Comparison of ENCODE assay signal across 28 cellular contexts in the genomic region with DNA sequence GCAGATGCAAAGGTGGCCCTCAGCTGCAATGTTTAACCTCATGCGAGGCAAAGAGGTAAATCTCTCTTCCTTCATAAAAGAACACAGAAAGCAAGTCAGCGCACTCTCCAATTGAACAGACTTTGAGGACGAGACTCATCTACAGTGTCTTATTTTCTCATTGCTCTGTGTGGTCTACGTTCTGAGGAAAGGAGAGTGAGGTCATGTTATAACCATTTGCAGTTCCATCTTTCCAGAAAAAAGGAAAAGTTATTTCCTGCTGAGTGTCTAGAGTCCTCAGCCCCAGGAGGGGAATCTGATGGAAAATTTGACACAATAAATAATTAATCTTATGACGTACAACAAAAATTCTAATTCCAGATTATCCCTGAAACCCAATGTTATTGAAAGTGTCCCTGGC. TPM values are rescaled to one million over a fixed set of nuclear protein-coding genes. Genes with fewer than 3 reads are reported as not detected.
DNase-seq lines count a peak whose midpoint lies in the region; FAIRE-seq and TF ChIP-seq lines count a peak whose summit lies in the region.
"Had no signal": no experiment of that assay in that cellular context is flagged by ENCODE, and none has a peak within 500 bp of the region (broad histone marks: within the 10 kb centered on the region; RNA-seq: fewer than 3 reads in every experiment).

No MANE protein-coding gene starts in this region.

- no peak overlapping the region for H3K9ac ChIP-seq in mammary epithelial cell (ENCODE audit: insufficient read depth, low read length)
- H3K9ac ChIP-seq: SK-N-SH had no signal

- no peak for FAIRE-seq in HTR-8/SVneo (lab: Jason Lieb, UNC)
- FAIRE-seq: G401.6 had no signal

- H3K4me1 Mint-ChIP-seq in Calu3 (ENCODE audit: low read depth, unreplicated experiment) = peaks cover 46% of the 10 kb centered on the region
- no peaks in the 10 kb centered on the region for H3K4me1 Mint-ChIP-seq in T-helper 2 cell treated with Interferon-gamma antibody and Interleukin-4, amounts not matched to agents 5 μg/mL and 100 μg/mL, for 36 hours (ENCODE audit: low read depth)
- H3K4me1 Mint-ChIP-seq: activated CD4-positive, alpha-beta T cell treated with anti-CD3 and anti-CD28 coated beads for 36 hours; activated naive CD8-positive, alpha-beta T cell treated with anti-CD3 and anti-CD28 coated beads for 36 hours had no signal

- 78% methylated on average over 5 of the region's 5 CpGs for WGBS in mammary epithelial cell (ENCODE audit: low coverage, missing lambda C conversion rate)

- intact Hi-C loops in Calu3 (cut with micrococcal nuclease; ENCODE audit: unreplicated experiment) (no loop called here), mammary epithelial cell (cut with micrococcal nuclease) (loop anchor here (2.0 kb wide), 1 partner anchor 20 kb away; no protein-coding TSS in a partner anchor)

- H3K36me3 Mint-ChIP-seq in Calu3 (ENCODE audit: insufficient read depth, unreplicated experiment) = peaks cover 34% of the 10 kb centered on the region
- H3K36me3 Mint-ChIP-seq in T-helper 2 cell treated with Interferon-gamma antibody and Interleukin-4, amounts not matched to agents 5 μg/mL and 100 μg/mL, for 36 hours (ENCODE audit: low read depth) = no peaks in the 10 kb centered on the region
- H3K36me3 Mint-ChIP-seq: activated naive CD8-positive, alpha-beta T cell treated with anti-CD3 and anti-CD28 coated beads for 36 hours had no signal

- peaks cover 59% of the 10 kb centered on the region for H3K4me1 ChIP-seq in mammary epithelial cell (ENCODE audit: insufficient read depth, low read length)
- no peaks in the 10 kb centered on the region for H3K4me1 ChIP-seq in right atrium auricular region
- H3K4me1 ChIP-seq: BE2C had no signal

- CTCF ChIA-PET in Calu3 (lab: Charles Lee) (no interaction called here), mammary epithelial cell (lab: Charles Lee; ENCODE audit: low non-redundant PET) (no interaction called here)

- H3K9me3 Mint-ChIP-seq in Calu3 (ENCODE audit: low read depth, unreplicated experiment) = peaks cover 2% of the 10 kb centered on the region
- no peaks in the 10 kb centered on the region for H3K9me3 Mint-ChIP-seq in T-helper 2 cell treated with Interferon-gamma antibody and Interleukin-4, amounts not matched to agents 5 μg/mL and 100 μg/mL, for 36 hours
- H3K9me3 Mint-ChIP-seq: activated naive CD8-positive, alpha-beta T cell treated with anti-CD3 and anti-CD28 coated beads for 36 hours; T-helper 1 cell treated with Interleukin-12 subunit alpha and Interleukin-12 subunit beta and Interleukin-4 antibody, amounts not matched to agents 30 μg/mL and 1 μg/mL, for 36 hours had no signal

- H3K27me3 Mint-ChIP-seq in Calu3 (ENCODE audit: unreplicated experiment) = no peaks in the 10 kb centered on the region
- no peaks in the 10 kb centered on the region for H3K27me3 Mint-ChIP-seq in T-helper 2 cell treated with Interferon-gamma antibody and Interleukin-4, amounts not matched to agents 5 μg/mL and 100 μg/mL, for 36 hours (ENCODE audit: low read depth)
- H3K27me3 Mint-ChIP-seq: activated naive CD8-positive, alpha-beta T cell treated with anti-CD3 and anti-CD28 coated beads for 36 hours had no signal

- H3K27me3 ChIP-seq in mammary epithelial cell (ENCODE audit: insufficient read depth, low read length) (no peaks in the 10 kb centered on the region), right atrium auricular region (no peaks in the 10 kb centered on the region)
- H3K27me3 ChIP-seq: BE2C, MG63 had no signal

- H3K4me3 Mint-ChIP-seq in Calu3 (ENCODE audit: low read depth, unreplicated experiment) = no peak overlapping the region
- H3K4me3 Mint-ChIP-seq in T-helper 2 cell treated with Interferon-gamma antibody and Interleukin-4, amounts not matched to agents 5 μg/mL and 100 μg/mL, for 36 hours = no peak overlapping the region
- H3K4me3 Mint-ChIP-seq: activated CD4-positive, alpha-beta T cell treated with anti-CD3 and anti-CD28 coated beads for 36 hours; activated naive CD8-positive, alpha-beta T cell treated with anti-CD3 and anti-CD28 coated beads for 36 hours; T-helper 1 cell treated with Interleukin-12 subunit alpha and Interleukin-12 subunit beta and Interleukin-4 antibody, amounts not matched to agents 30 μg/mL and 1 μg/mL, for 36 hours had no signal

- peak overlapping the region; percentile 95 for H3K27ac Mint-ChIP-seq in Calu3 (ENCODE audit: unreplicated experiment)
- no peak overlapping the region for H3K27ac Mint-ChIP-seq in T-helper 2 cell treated with Interferon-gamma antibody and Interleukin-4, amounts not matched to agents 5 μg/mL and 100 μg/mL, for 36 hours
- H3K27ac Mint-ChIP-seq: activated CD4-positive, alpha-beta T cell treated with anti-CD3 and anti-CD28 coated beads for 36 hours; T-helper 1 cell treated with Interleukin-12 subunit alpha and Interleukin-12 subunit beta and Interleukin-4 antibody, amounts not matched to agents 30 μg/mL and 1 μg/mL, for 36 hours had no signal

- no peak overlapping the region for H2AFZ ChIP-seq in mammary epithelial cell (ENCODE audit: low read depth, low read length)

- BruUV-seq in Calu3 (replicated peaks; lab: Mats Ljungman, UMichigan) = no TSS peak
- TSS peak; percentile 52 for BruUV-seq in mammary epithelial cell (replicated peaks; lab: Mats Ljungman, UMichigan)

- TF ChIP-seq CTCF in Calu3 (IDR thresholded peaks at IDR 0.05; ENCODE audit: unreplicated experiment) (no peak), mammary epithelial cell (conservative IDR thresholded peaks at IDR 0.05 in 1 of 2, IDR thresholded peaks at IDR 0.05 in 1 of 2; ENCODE audit: extremely low read depth in 1 of 2, insufficient read depth in 1 of 2, low read depth in 1 of 2, low read length in 2 of 2) (no peak), right atrium auricular region (IDR thresholded peaks at IDR 0.05) (no peak), foreskin fibroblast (IDR thresholded peaks at IDR 0.05; ENCODE audit: low read depth, low read length) (no peak)

- no peaks in the 10 kb centered on the region for H3K79me2 ChIP-seq in mammary epithelial cell (ENCODE audit: insufficient read depth, low read length)

- H3K4me3 ChIP-seq in mammary epithelial cell (replicated peaks in 1 of 3; ENCODE audit: insufficient read depth in 1 of 3, low read depth in 2 of 3, low read length in 3 of 3) (no peak overlapping the region), right atrium auricular region (no peak overlapping the region), skin epidermis (no peak overlapping the region), foreskin fibroblast (ENCODE audit: low read depth in 1 of 2, low read length in 2 of 2) (no peak overlapping the region)
- H3K4me3 ChIP-seq: dorsolateral prefrontal cortex, MG63 had no signal

- in situ Hi-C loops in mammary epithelial cell (cut with MboI; ENCODE audit: low sequenced_read_pairs in 2 of 2) = no loop called here

- no peaks in the 10 kb centered on the region for H4K20me1 ChIP-seq in mammary epithelial cell (ENCODE audit: insufficient read depth, low read length)

- H3K9me3 ChIP-seq in mammary epithelial cell (replicated peaks; ENCODE audit: insufficient read depth, low read length) (no peaks in the 10 kb centered on the region), right atrium auricular region (no peaks in the 10 kb centered on the region)
- H3K9me3 ChIP-seq: BE2C, MG63, SK-N-SH had no signal

- no peak overlapping the region for H3K4me2 ChIP-seq in mammary epithelial cell (ENCODE audit: insufficient read depth, low read depth, low read length)
- H3K4me2 ChIP-seq: SK-N-SH had no signal

- dilution Hi-C loops in mammary epithelial cell (cut with HindIII; ENCODE audit: low sequenced_read_pairs) = no loop called here

- DNase-seq in Calu3 (no peak), mammary epithelial cell (no peak), right atrium auricular region (ENCODE audit: low spot score) (no peak), foreskin fibroblast (no peak), HTR-8/SVneo (ENCODE audit: insufficient read length, low spot score) (no peak)
- no peak for DNase-seq in T-helper 2 cell treated with Interferon-gamma antibody and Interleukin-4, amounts not matched to agents 5 μg/mL and 100 μg/mL, for 36 hours (ENCODE audit: low spot score)
- no peak for DNase-seq in stimulated activated CD4-positive, alpha-beta T cell treated with anti-CD3 and anti-CD28 coated beads, Interleukin-12 subunit alpha, Interleukin-12 subunit beta, amount 100 ng/mL, for 4 hours
- DNase-seq: ACHN; activated CD4-positive, alpha-beta T cell treated with anti-CD3 and anti-CD28 coated beads for 36 hours; activated effector memory CD4-positive, alpha-beta T cell treated with Interleukin-2 at 50 U/mL for 16 hours; activated naive CD8-positive, alpha-beta T cell treated with anti-CD3 and anti-CD28 coated beads for 36 hours; activated T-cell treated with anti-CD3 and anti-CD28 coated beads for 4 hours; BE2C; cerebellar nuclear complex; COR-L47; dorsolateral prefrontal cortex; head of caudate nucleus; KBM-7; NCI-H1105 treated with DMSO at 0.1 percent for 48 hours; NCI-H2029; NCI-H526 treated with DMSO at 0.1 percent for 48 hours; posterior cingulate gyrus; SK-N-SH; stimulated activated naive CD8-positive, alpha-beta T cell treated with anti-CD3 and anti-CD28 coated beads, Interleukin-15, Interleukin-2, amounts not matched to agents 100 U/mL and 50 U/mL, for 24 hours had no signal

- H3K27ac ChIP-seq in mammary epithelial cell (ENCODE audit: insufficient read depth, low read depth, low read length) = peak overlapping the region; percentile 62
- peak overlapping the region; percentile 49 to 57 for H3K27ac ChIP-seq in right atrium auricular region
- H3K27ac ChIP-seq in skin epidermis = peak overlapping the region in 19 of 21 experiments; percentile 6 to 85 (median 55)
- H3K27ac ChIP-seq: dorsolateral prefrontal cortex had no signal

- no peaks in the 10 kb centered on the region for H3K36me3 ChIP-seq in mammary epithelial cell (ENCODE audit: insufficient read depth, low read length)
- H3K36me3 ChIP-seq in right atrium auricular region = no peaks in the 10 kb centered on the region
- H3K36me3 ChIP-seq: BE2C, MG63 had no signal

RNA-seq across cellular contexts. Expression of a gene that starts 35.6 kb away (rescaled TPM):
- not detected in 2 replicates for total RNA-seq in Calu3 (2022)
- 1 to 10 TPM in 1 of 2 donors, under 1 TPM in 1; 0.64 to 4.3 TPM for total RNA-seq in mammary epithelial cell
- polyA plus RNA-seq in mammary epithelial cell = 0.46 TPM
- 1.8 TPM for polyA minus RNA-seq in mammary epithelial cell
- total RNA-seq in right atrium auricular region = 10 to 100 TPM; 16.2 to 24.5 TPM
- total RNA-seq: activated CD4-positive, alpha-beta T cell treated with anti-CD3 and anti-CD28 coated beads for 36 hours; activated naive CD8-positive, alpha-beta T cell treated with anti-CD3 and anti-CD28 coated beads for 36 hours had no signal
